Comparison of ENCODE assay signal across 32 cellular contexts in genomic region chrX:23465105-23465791, GRCh38.
"Had no signal": no experiment of that assay in that cellular context is flagged by ENCODE, and none has a peak within 500 bp of the region (broad histone marks: within the 10 kb centered on the region; RNA-seq: fewer than 3 reads in every experiment).

No MANE protein-coding gene starts in this region.

- ATAC-seq: activated CD8-positive, alpha-beta T cell treated with anti-CD3 and anti-CD28 coated beads for 36 hours; activated naive CD4-positive, alpha-beta T cell treated with anti-CD3 and anti-CD28 coated beads, Interleukin-2, amount 50 U/mL, for 72 hours; activated T-cell treated with anti-CD3 and anti-CD28 coated beads, Interleukin-2, amount 50 U/mL, for 4 hours; activated T-cell treated with anti-CD3 and anti-CD28 coated beads, Interleukin-2, amount 50 U/mL, for 72 hours; activated T-helper 17 cell treated with anti-CD3 and anti-CD28 coated beads, Interleukin-2, amount 50 U/mL, for 72 hours; WTC11 had no signal

- H3K27me3 ChIP-seq: adrenal gland, brain microvascular endothelial cell had no signal

- H3K36me3 ChIP-seq: adrenal gland, brain microvascular endothelial cell, breast epithelium had no signal

- H3K4me1 ChIP-seq: adrenal gland, breast epithelium had no signal

- H3K27ac ChIP-seq: adrenal gland, brain microvascular endothelial cell, breast epithelium, VCaP had no signal

- H3K4me3 ChIP-seq: adrenal gland, breast epithelium had no signal

- DNase-seq: activated CD4-positive, alpha-beta memory T cell treated with anti-CD3 and anti-CD28 coated beads for 36 hours; activated CD4-positive, alpha-beta T cell treated with anti-CD3 and anti-CD28 coated beads for 4 hours; activated CD4-positive, alpha-beta T cell treated with anti-CD3 and anti-CD28 coated beads, Interleukin-2, amount 10 ng/mL, durations not matched to agents 24 days and 14 days; activated CD4-positive, alpha-beta T cell treated with anti-CD3 and anti-CD28 coated beads, Interleukin-2, amount 50 U/mL, for 1 hour; activated CD4-positive, alpha-beta T cell treated with anti-CD3 and anti-CD28 coated beads, Interleukin-2, amount 50 U/mL, for 4 hours; activated CD4-positive, CD25-positive, alpha-beta regulatory T cell; activated CD4-positive, CD25-positive, alpha-beta regulatory T cell treated with anti-CD3 and anti-CD28 coated beads, Interleukin-2, amount 50 U/mL, for 72 hours; activated CD8-positive, alpha-beta memory T cell treated with anti-CD3 and anti-CD28 coated beads, Interleukin-2, amount 50 U/mL, for 4 hours; activated CD8-positive, alpha-beta T cell treated with anti-CD3 and anti-CD28 coated beads for 36 hours; activated effector memory CD4-positive, alpha-beta T cell treated with anti-CD3 and anti-CD28 coated beads, Interleukin-2, amount 50 U/mL, for 16 hours; activated gamma-delta T cell treated with Interleukin-2 at 50 U/mL for 16 hours; activated naive CD4-positive, alpha-beta T cell; activated naive CD4-positive, alpha-beta T cell treated with anti-CD3 and anti-CD28 coated beads for 36 hours; activated naive CD4-positive, alpha-beta T cell treated with anti-CD3 and anti-CD28 coated beads, Interleukin-2, amount 50 U/mL, for 16 hours; activated naive CD8-positive, alpha-beta T cell treated with anti-CD3 and anti-CD28 coated beads for 36 hours; activated T-cell treated with anti-CD3 and anti-CD28 coated beads for 4 hours; activated T-cell treated with anti-CD3 and anti-CD28 coated beads, Interleukin-2, amount 50 U/mL, for 1 hour; activated T-cell treated with anti-CD3 and anti-CD28 coated beads, Interleukin-2, amount 50 U/mL, for 4 hours; activated T-cell treated with anti-CD3 and anti-CD28 coated beads, Interleukin-2, amount 50 U/mL, for 72 hours; adrenal gland; amniotic stem cell; aorta; brain microvascular endothelial cell; central memory CD4-positive, alpha-beta T cell; T-helper 1 cell; T-helper 2 cell; T-helper 9 cell had no signal
